ENCODE assay signal across 13 cellular contexts in the genomic region with DNA sequence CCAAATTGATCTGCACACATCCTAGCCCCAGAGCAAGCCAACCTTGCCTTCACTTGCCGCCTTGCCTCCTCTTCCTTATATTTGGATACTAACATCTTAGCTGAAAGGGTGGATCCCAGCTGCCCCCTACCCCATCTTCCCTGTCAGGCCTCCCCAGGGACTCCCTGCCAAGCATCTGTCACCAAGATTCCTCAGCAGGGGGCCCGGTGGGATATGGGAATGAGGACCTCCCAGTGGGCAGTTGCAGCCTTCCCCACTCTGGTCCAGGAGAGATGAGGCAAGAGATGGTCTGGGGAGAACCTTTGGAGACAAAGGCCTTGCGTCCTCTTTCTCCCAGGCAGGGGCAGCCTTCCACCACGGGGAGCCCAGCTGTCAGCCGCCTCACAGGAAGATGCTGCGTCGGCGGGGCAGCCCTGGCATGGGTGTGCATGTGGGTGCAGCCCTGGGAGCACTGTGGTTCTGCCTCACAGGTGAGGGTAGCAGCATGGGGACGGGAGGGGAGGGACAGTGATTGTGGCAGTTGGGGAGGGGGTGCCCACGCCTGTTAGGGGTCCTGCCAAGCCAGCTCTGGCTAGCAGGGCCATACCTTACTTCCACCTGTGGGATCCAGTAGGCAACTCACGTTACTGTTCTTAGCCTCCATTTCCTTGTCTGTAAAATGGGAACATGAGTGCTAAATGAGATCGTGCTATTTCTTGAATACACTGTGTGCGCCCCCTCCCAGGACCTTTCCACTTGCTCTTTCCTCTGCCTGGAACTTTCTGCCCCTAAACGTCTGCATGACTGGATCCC. TPM values are rescaled to one million over a fixed set of nuclear protein-coding genes. Genes with fewer than 3 reads are reported as not detected.
"Had no signal": no experiment of that assay in that cellular context is flagged by ENCODE, and none has a peak within 500 bp of the region (broad histone marks: within the 10 kb centered on the region; RNA-seq: fewer than 3 reads in every experiment).

No MANE protein-coding gene starts in this region.

- H3K27me3 ChIP-seq: ascending aorta, breast epithelium, foreskin keratinocyte, tibial artery, uterus had no signal

- H3K9me3 Mint-ChIP-seq: activated CD4-positive, alpha-beta memory T cell treated with anti-CD3 and anti-CD28 coated beads, Interleukin-2, amount 10 ng/mL, durations not matched to agents 7 days and 5 days; activated naive CD4-positive, alpha-beta T cell treated with anti-CD3 and anti-CD28 coated beads for 36 hours; dendritic cell treated with granulocyte-macrophage colony-stimulating factor and Interleukin-4, amounts not matched to agents 40 ng/mL and 50 ng/mL, for 4 days; naive thymus-derived CD4-positive, alpha-beta T cell had no signal

- H3K4me1 ChIP-seq: parathyroid adenoma had no signal

- H3K4me3 Mint-ChIP-seq: activated CD4-positive, alpha-beta memory T cell treated with anti-CD3 and anti-CD28 coated beads, Interleukin-2, amount 10 ng/mL, durations not matched to agents 7 days and 5 days; activated CD8-positive, alpha-beta memory T cell treated with anti-CD3 and anti-CD28 coated beads, Interleukin-2, amount 10 ng/mL, durations not matched to agents 7 days and 5 days; activated naive CD4-positive, alpha-beta T cell treated with anti-CD3 and anti-CD28 coated beads for 36 hours; dendritic cell treated with granulocyte-macrophage colony-stimulating factor and Interleukin-4, amounts not matched to agents 40 ng/mL and 50 ng/mL, for 4 days; naive thymus-derived CD4-positive, alpha-beta T cell had no signal

- H3K9ac ChIP-seq: parathyroid adenoma had no signal

- H2AFZ ChIP-seq: parathyroid adenoma had no signal

- H3K36me3 Mint-ChIP-seq: activated CD8-positive, alpha-beta memory T cell treated with anti-CD3 and anti-CD28 coated beads, Interleukin-2, amount 10 ng/mL, durations not matched to agents 7 days and 5 days; naive thymus-derived CD4-positive, alpha-beta T cell had no signal

- H3K4me3 ChIP-seq: ascending aorta, breast epithelium, tibial artery, uterus had no signal

- H3K27ac Mint-ChIP-seq: activated CD4-positive, alpha-beta memory T cell treated with anti-CD3 and anti-CD28 coated beads, Interleukin-2, amount 10 ng/mL, durations not matched to agents 7 days and 5 days; activated CD8-positive, alpha-beta memory T cell treated with anti-CD3 and anti-CD28 coated beads, Interleukin-2, amount 10 ng/mL, durations not matched to agents 7 days and 5 days; activated naive CD4-positive, alpha-beta T cell treated with anti-CD3 and anti-CD28 coated beads for 36 hours had no signal

- H3K9me3 ChIP-seq: ascending aorta, breast epithelium, neutrophil, tibial artery, uterus had no signal

- H3K36me3 ChIP-seq: breast epithelium, neutrophil, uterus had no signal

- H3K27ac ChIP-seq: ascending aorta, breast epithelium, epithelial cell of prostate, foreskin keratinocyte, neutrophil, parathyroid adenoma, tibial artery, uterus had no signal

RNA-seq across cellular contexts. Expression of a gene that starts 15.3 kb away (rescaled TPM):
- polyA plus RNA-seq: naive thymus-derived CD4-positive, alpha-beta T cell had no signal

RNA-seq across cellular contexts. Expression of a gene that starts 53.7 kb away (rescaled TPM):
- total RNA-seq: activated CD4-positive, alpha-beta memory T cell treated with anti-CD3 and anti-CD28 coated beads, Interleukin-2, amount 10 ng/mL, durations not matched to agents 7 days and 5 days; activated CD8-positive, alpha-beta memory T cell treated with anti-CD3 and anti-CD28 coated beads, Interleukin-2, amount 10 ng/mL, durations not matched to agents 7 days and 5 days; activated naive CD4-positive, alpha-beta T cell treated with anti-CD3 and anti-CD28 coated beads for 36 hours; naive thymus-derived CD4-positive, alpha-beta T cell had no signal
- polyA plus RNA-seq: naive thymus-derived CD4-positive, alpha-beta T cell had no signal
